Comparison of ENCODE assay signal across 8 cellular contexts in genomic region chr19:16076958-16077611, GRCh38. TPM values are rescaled to one million over a fixed set of nuclear protein-coding genes. Genes with fewer than 3 reads are reported as not detected.
DNase-seq lines count a peak whose midpoint lies in the region; TF ChIP-seq lines count a peak whose summit lies in the region.

No MANE protein-coding gene starts in this region.

- H2AFZ ChIP-seq in neuron (ENCODE audit: low read depth, low read length): peak overlapping the region; percentile 63

- no peak for TF ChIP-seq CTCF in fibroblast of villous mesenchyme (IDR thresholded peaks at IDR 0.05; ENCODE audit: insufficient read depth, low read depth, low read length)

- H3K4me1 ChIP-seq in neuron (ENCODE audit: insufficient read depth, low read length): peaks cover 17% of the 10 kb centered on the region

- peak overlapping the region; percentile 99 for H3K4me3 ChIP-seq in Jurkat, Clone E6-1 (ENCODE audit: low read length)
- H3K4me3 ChIP-seq in fibroblast of villous mesenchyme (ENCODE audit: low read depth, low read length) (peak overlapping the region; percentile 79), neuron (ENCODE audit: low read length) (peak overlapping the region; percentile 56)

- DNase-seq in COR-L47 (lab: John Stamatoyannopoulos, UW) (peak; percentile 22), fibroblast of villous mesenchyme (ENCODE audit: low read depth) (no peak), DMS114 treated with DMSO at 0.1 percent for 48 hours (lab: John Stamatoyannopoulos, UW; ENCODE audit: unreplicated experiment) (no peak), MV-4-11 (lab: John Stamatoyannopoulos, UW) (no peak), NCI-H2196 treated with DMSO at 0.1 percent for 48 hours (lab: John Stamatoyannopoulos, UW; ENCODE audit: unreplicated experiment) (no peak)
- DNase-seq in Jurkat, Clone E6-1 (ENCODE audit: low read depth, low spot score): no peak
- DNase-seq in activated CD8-positive, alpha-beta memory T cell treated with anti-CD3 and anti-CD28 coated beads, Interleukin-2, amount 50 U/mL, for 48 hours: peak; percentile 76

- H3K27me3 ChIP-seq in neuron (ENCODE audit: insufficient read depth, low read length): no peaks in the 10 kb centered on the region

- H3K36me3 ChIP-seq in neuron (ENCODE audit: insufficient read depth, low read length): peaks cover 9% of the 10 kb centered on the region

- no peaks in the 10 kb centered on the region for H3K9me3 ChIP-seq in neuron (ENCODE audit: low read length)

RNA-seq across cellular contexts. Expression of gene TPM4, which starts 0.8 kb away (rescaled TPM):
- polyA plus RNA-seq in Jurkat, Clone E6-1 (2012; ENCODE audit: insufficient read depth, insufficient read length): 623 TPM
- total RNA-seq in fibroblast of villous mesenchyme: 1,325 and 1,470 TPM in 2 replicates

RNA-seq across cellular contexts. Expression of gene RAB8A, which starts 34.6 kb away (rescaled TPM):
- polyA plus RNA-seq in Jurkat, Clone E6-1 (2012; ENCODE audit: insufficient read depth, insufficient read length): 126 TPM
- total RNA-seq in fibroblast of villous mesenchyme: 72.5 and 92.0 TPM in 2 replicates

Comparison
In these comparisons a context has a peak if more than half of its experiments do, and no peak if none do; other contexts are left out.
1. DNase-seq: peak in COR-L47 (single experiment) and activated CD8-positive, alpha-beta memory T cell treated with anti-CD3 and anti-CD28 coated beads, Interleukin-2, amount 50 U/mL, for 48 hours (single experiment); none in Jurkat, Clone E6-1 (single experiment), fibroblast of villous mesenchyme (single experiment), DMS114 treated with DMSO at 0.1 percent for 48 hours (single experiment), MV-4-11 (single experiment) and NCI-H2196 treated with DMSO at 0.1 percent for 48 hours (single experiment).
2. Peak in every context shown above with its lines, with median percentiles within 50 percentile points of each other: H3K4me3 ChIP-seq.